Comparison of ENCODE assay signal across 25 cellular contexts in genomic region chr13:77265336-77265735, GRCh38.
"Had no signal": no experiment of that assay in that cellular context is flagged by ENCODE, and none has a peak within 500 bp of the region (broad histone marks: within the 10 kb centered on the region; RNA-seq: fewer than 3 reads in every experiment).

No MANE protein-coding gene starts in this region.

- FAIRE-seq: astrocyte had no signal

- H3K4me1 Mint-ChIP-seq: activated B cell treated with CpG ODN at 0.5 μM for 24 hours had no signal

- H3K9me3 ChIP-seq: MG63, Peyer's patch, SJCRH30 had no signal

- H3K36me3 ChIP-seq: MG63 had no signal

- DNase-seq: activated B cell treated with CpG ODN at 0.5 μM for 24 hours; activated CD4-positive, alpha-beta T cell treated with anti-CD3 and anti-CD28 coated beads for 1 hour; activated CD4-positive, alpha-beta T cell treated with anti-CD3 and anti-CD28 coated beads, Interleukin-2, amount 10 ng/mL, durations not matched to agents 24 days and 14 days; activated CD4-positive, alpha-beta T cell treated with anti-CD3 and anti-CD28 coated beads, Interleukin-2, amount 50 U/mL, for 48 hours; activated naive CD4-positive, alpha-beta T cell treated with anti-CD3 and anti-CD28 coated beads, Interleukin-2, amount 50 U/mL, for 16 hours; activated T-cell treated with anti-CD3 and anti-CD28 coated beads for 4 hours; activated T-cell treated with anti-CD3 and anti-CD28 coated beads, Interleukin-2, amount 50 U/mL, for 48 hours; amygdala; MG63; NCI-H1105 treated with DMSO at 0.1 percent for 48 hours; NCI-H1436 treated with DMSO at 0.1 percent for 48 hours; NCI-H187; NCI-H2081; NCI-H524; Peyer's patch; Right ventricle myocardium superior; SJCRH30; SW 1271; T-helper 9 cell had no signal

- ATAC-seq: SK-N-SH treated with all-trans-retinoic acid at 6 μM for 48 hours had no signal

- H3K9me3 Mint-ChIP-seq: activated B cell treated with CpG ODN at 0.5 μM for 24 hours; activated CD4-positive, alpha-beta T cell treated with anti-CD3 and anti-CD28 coated beads, Interleukin-2, amount 10 ng/mL, durations not matched to agents 24 days and 14 days; activated T-helper 2 cell treated with anti-CD3 and anti-CD28 coated beads, Interferon-gamma antibody, Interleukin-2, Interleukin-4, amounts not matched to agents 10 μg/mL and 5 μg/mL and 100 μg/mL, durations not matched to agents 14 hours and 24 hours and 36 hours; brain; T-helper 1 cell treated with Interleukin-12 subunit alpha and Interleukin-12 subunit beta and Interleukin-4 antibody, amounts not matched to agents 30 μg/mL and 1 μg/mL, for 36 hours had no signal

- H3K4me3 ChIP-seq: MG63, Peyer's patch, SJCRH30 had no signal

- H3K27ac ChIP-seq: Peyer's patch, RWPE1, SJCRH30 had no signal

- H3K27ac Mint-ChIP-seq: activated B cell treated with CpG ODN at 0.5 μM for 24 hours; activated CD4-positive, alpha-beta T cell treated with anti-CD3 and anti-CD28 coated beads, Interleukin-2, amount 10 ng/mL, durations not matched to agents 24 days and 14 days; activated T-helper 2 cell treated with anti-CD3 and anti-CD28 coated beads, Interferon-gamma antibody, Interleukin-2, Interleukin-4, amounts not matched to agents 10 μg/mL and 5 μg/mL and 100 μg/mL, durations not matched to agents 14 hours and 24 hours and 36 hours; T-helper 1 cell treated with Interleukin-12 subunit alpha and Interleukin-12 subunit beta and Interleukin-4 antibody, amounts not matched to agents 30 μg/mL and 1 μg/mL, for 36 hours had no signal

- H3K4me1 ChIP-seq: Peyer's patch, SJCRH30 had no signal

- H3K27me3 Mint-ChIP-seq: activated B cell treated with CpG ODN at 0.5 μM for 24 hours; activated CD4-positive, alpha-beta T cell treated with anti-CD3 and anti-CD28 coated beads, Interleukin-2, amount 10 ng/mL, durations not matched to agents 24 days and 14 days; brain had no signal

- H3K4me3 Mint-ChIP-seq: activated B cell treated with CpG ODN at 0.5 μM for 24 hours; activated CD4-positive, alpha-beta T cell treated with anti-CD3 and anti-CD28 coated beads, Interleukin-2, amount 10 ng/mL, durations not matched to agents 24 days and 14 days; brain; T-helper 1 cell treated with Interleukin-12 subunit alpha and Interleukin-12 subunit beta and Interleukin-4 antibody, amounts not matched to agents 30 μg/mL and 1 μg/mL, for 36 hours had no signal
